18 cellular contexts compared by ENCODE assay signal in the genomic region with DNA sequence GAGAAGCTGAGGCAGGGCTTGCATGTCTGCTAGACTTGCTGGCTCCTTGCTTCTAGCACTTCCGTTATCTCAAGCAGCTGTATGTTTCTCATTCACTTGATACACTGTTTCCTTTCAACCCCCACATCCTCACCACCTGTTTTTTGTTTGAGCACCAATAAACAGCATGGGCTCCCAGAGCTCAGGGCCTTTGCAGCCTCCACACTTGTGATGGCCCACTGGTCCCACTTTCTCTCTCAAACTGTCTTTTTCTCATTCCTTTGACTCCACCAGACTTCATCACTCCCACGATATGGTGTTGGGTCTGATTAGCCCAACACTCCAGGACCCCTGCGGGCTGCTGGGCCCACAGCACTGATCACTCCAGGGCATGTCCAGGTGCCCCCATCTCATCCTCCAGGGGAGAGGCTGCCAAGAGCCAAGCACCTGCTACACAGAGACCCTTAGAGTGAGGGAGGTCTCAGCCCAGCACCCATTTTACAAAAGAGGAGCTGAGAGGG. TPM values are rescaled to one million over a fixed set of nuclear protein-coding genes. Genes with fewer than 3 reads are reported as not detected.
DNase-seq lines count a peak whose midpoint lies in the region; ATAC-seq and TF ChIP-seq lines count a peak whose summit lies in the region.
"Not testable (repeated sequence)": the region's sequence is repeated elsewhere in the genome, so short reads cannot be mapped to it uniquely, and the experiment has no call there.
"Had no signal": no experiment of that assay in that cellular context is flagged by ENCODE, and none has a peak within 500 bp of the region (broad histone marks: within the 10 kb centered on the region; RNA-seq: fewer than 3 reads in every experiment).

No MANE protein-coding gene starts in this region.

- peak; percentile 78 for DNase-seq in NAMALWA (ENCODE audit: low spot score)
- DNase-seq in activated CD4-positive, CD25-positive, alpha-beta regulatory T cell treated with anti-CD3 and anti-CD28 coated beads, Interleukin-2, amount 50 U/mL, for 72 hours = peak; percentile 32
- peak; percentile 50 for DNase-seq in activated T-cell treated with anti-CD3 and anti-CD28 coated beads, Interleukin-2, amount 50 U/mL, for 48 hours
- DNase-seq in effector CD4-positive, alpha-beta T cell = peak; percentile 19
- DNase-seq in natural killer cell treated with Interleukin-12 subunit alpha and Interleukin-12 subunit beta and Interleukin-15 and Interleukin-18, amount 100 ng/mL, for 72 hours (ENCODE audit: low spot score) = not testable (repeated sequence)
- peak; percentile 30 to 39 for DNase-seq in stimulated activated naive CD8-positive, alpha-beta T cell treated with anti-CD3 and anti-CD28 coated beads, Interleukin-15, amount 100 ng/mL, for 72 hours

- not testable (repeated sequence) for H3K36me3 Mint-ChIP-seq in natural killer cell treated with Interleukin-12 subunit alpha and Interleukin-12 subunit beta and Interleukin-15 and Interleukin-18, amount 100 ng/mL, for 72 hours

- H3K4me2 ChIP-seq in BLaER1 treated with 17β-estradiol and CSF1 and Interleukin-3, amounts not matched to agents 10 nM and 100 nM = peak overlapping the region; percentile 73 to 97 (median 88); a peak in 21 of 22 replicates

- H3K4me3 Mint-ChIP-seq in natural killer cell treated with Interleukin-12 subunit alpha and Interleukin-12 subunit beta and Interleukin-15 and Interleukin-18, amount 100 ng/mL, for 72 hours = peak overlapping the region; percentile 18
- not testable (repeated sequence) for H3K4me3 Mint-ChIP-seq in stimulated activated naive CD8-positive, alpha-beta T cell treated with anti-CD3 and anti-CD28 coated beads, Interleukin-15, amount 100 ng/mL, for 72 hours

- H3K4me1 ChIP-seq in BLaER1 treated with 17β-estradiol and CSF1 and Interleukin-3, amounts not matched to agents 10 nM and 100 nM = peaks cover 43 to 79% (median 69%) of the 10 kb centered on the region in 10 experiments

- H3K4me1 Mint-ChIP-seq in natural killer cell treated with Interleukin-12 subunit alpha and Interleukin-12 subunit beta and Interleukin-15 and Interleukin-18, amount 100 ng/mL, for 72 hours (ENCODE audit: low read depth in 2 of 2) = peaks cover 4 to 12% of the 10 kb centered on the region in 2 donors
- H3K4me1 Mint-ChIP-seq in stimulated activated naive CD8-positive, alpha-beta T cell treated with anti-CD3 and anti-CD28 coated beads, Interleukin-15, amount 100 ng/mL, for 72 hours = peaks cover 43% of the 10 kb centered on the region

- not testable (repeated sequence) for H3K36me3 ChIP-seq in BLaER1 treated with 17β-estradiol and CSF1 and Interleukin-3, amounts not matched to agents 10 nM and 100 nM

- not testable (repeated sequence) for H3K9me3 Mint-ChIP-seq in natural killer cell treated with Interleukin-12 subunit alpha and Interleukin-12 subunit beta and Interleukin-15 and Interleukin-18, amount 100 ng/mL, for 72 hours; stimulated activated naive CD8-positive, alpha-beta T cell treated with anti-CD3 and anti-CD28 coated beads, Interleukin-15, amount 100 ng/mL, for 72 hours

- H3K27me3 Mint-ChIP-seq in natural killer cell treated with Interleukin-12 subunit alpha and Interleukin-12 subunit beta and Interleukin-15 and Interleukin-18, amount 100 ng/mL, for 72 hours; stimulated activated naive CD8-positive, alpha-beta T cell treated with anti-CD3 and anti-CD28 coated beads, Interleukin-15, amount 100 ng/mL, for 72 hours: not testable (repeated sequence)

- peak overlapping the region in 5 of 10 experiments; percentile 14 to 58 (median 49); a peak in 8 of 20 replicates for H3K4me3 ChIP-seq in BLaER1 treated with 17β-estradiol and CSF1 and Interleukin-3, amounts not matched to agents 10 nM and 100 nM

- not testable (repeated sequence) for ATAC-seq in GM18505 (IDR thresholded peaks at IDR 0.05; ENCODE audit: unreplicated experiment); natural killer cell treated with Interleukin-12 subunit alpha and Interleukin-12 subunit beta and Interleukin-15 and Interleukin-18, amount 100 ng/mL, for 72 hours
- peak; percentile 4 for ATAC-seq in stimulated activated naive CD8-positive, alpha-beta T cell treated with anti-CD3 and anti-CD28 coated beads, Interleukin-15, amount 100 ng/mL, for 72 hours

- not testable (repeated sequence) for H3K9me3 ChIP-seq in BLaER1 treated with 17β-estradiol and CSF1 and Interleukin-3, amounts not matched to agents 10 nM and 100 nM (replicated peaks in 1 of 11)

- H3K27ac ChIP-seq in BLaER1 treated with 17β-estradiol and CSF1 and Interleukin-3, amounts not matched to agents 10 nM and 100 nM = peak overlapping the region in 9 of 11 experiments; percentile 27 to 81 (median 67); a peak in 17 of 22 replicates

- TF ChIP-seq POLR2A in GM18505 (IDR thresholded peaks at IDR 0.05; ENCODE audit: borderline replicate concordance, extremely low read depth, insufficient read depth, insufficient read length) = peak; percentile 25

- H3K9ac ChIP-seq in BLaER1 treated with 17β-estradiol and CSF1 and Interleukin-3, amounts not matched to agents 10 nM and 100 nM = peak overlapping the region in 5 of 11 experiments; percentile 3 to 69 (median 59); a peak in 9 of 22 replicates

- peak overlapping the region in 1 of 2 donors; percentile 26 for H3K27ac Mint-ChIP-seq in natural killer cell treated with Interleukin-12 subunit alpha and Interleukin-12 subunit beta and Interleukin-15 and Interleukin-18, amount 100 ng/mL, for 72 hours
- not testable (repeated sequence) for H3K27ac Mint-ChIP-seq in stimulated activated naive CD8-positive, alpha-beta T cell treated with anti-CD3 and anti-CD28 coated beads, Interleukin-15, amount 100 ng/mL, for 72 hours

- not testable (repeated sequence) for H3K27me3 ChIP-seq in BLaER1 treated with 17β-estradiol and CSF1 and Interleukin-3, amounts not matched to agents 10 nM and 100 nM

- not testable (repeated sequence) for H4K20me1 ChIP-seq in BLaER1 treated with 17β-estradiol and CSF1 and Interleukin-3, amounts not matched to agents 10 nM and 100 nM

RNA-seq across cellular contexts. Expression of a gene that starts 17.2 kb away (rescaled TPM):
- total RNA-seq in natural killer cell treated with Interleukin-12 subunit alpha and Interleukin-12 subunit beta and Interleukin-15 and Interleukin-18, amount 100 ng/mL, for 72 hours = not detected
- total RNA-seq: chondrocyte, esophagus muscularis mucosa, G401, gastrocnemius medialis, GM23338, lung microvascular endothelial cell, M059J, osteoblast, RPMI7951, transverse colon had no signal
